In genomic region chr7:53397911-53398310, GRCh38 we compare ENCODE assay signal across 13 cellular contexts.
DNase-seq lines count a peak whose midpoint lies in the region.
"Had no signal": no experiment of that assay in that cellular context is flagged by ENCODE, and none has a peak within 500 bp of the region (broad histone marks: within the 10 kb centered on the region; RNA-seq: fewer than 3 reads in every experiment).

No MANE protein-coding gene starts in this region.

- peak overlapping the region; percentile 61 for H2BK5ac ChIP-seq in mesenchymal stem cell (ENCODE audit: low read depth, low read length, poor library complexity, severe bottlenecking)

- DNase-seq in NCI-H82 (lab: John Stamatoyannopoulos, UW) (peak; percentile 55), glomerular visceral epithelial cell (ENCODE audit: extremely low spot score) (peak; percentile 44), mesenchymal stem cell (peak; percentile 3), LoVo (ENCODE audit: low spot score) (no peak), NCI-H1417 (lab: John Stamatoyannopoulos, UW) (no peak), NCI-H187 (lab: John Stamatoyannopoulos, UW) (no peak), cerebellum (ENCODE audit: low spot score) (no peak)
- DNase-seq: CD8-positive, alpha-beta T cell; COR-L47; DMS53; HCEC 1CT; HFFc6 had no signal

- peak overlapping the region; percentile 60 for H2AK5ac ChIP-seq in mesenchymal stem cell (ENCODE audit: low read length, severe bottlenecking)

- no peak overlapping the region for H3K4ac ChIP-seq in mesenchymal stem cell (ENCODE audit: low read depth in 1 of 2, low read length in 2 of 2)

- H3K18ac ChIP-seq in mesenchymal stem cell (ENCODE audit: low read depth in 1 of 2, low read length in 2 of 2), result no peak overlapping the region

- no peak overlapping the region for H2AFZ ChIP-seq in mesenchymal stem cell (ENCODE audit: low read depth, low read length)

- peaks cover 8% of the 10 kb centered on the region for H3K9me3 ChIP-seq in mesenchymal stem cell (ENCODE audit: control insufficient read depth, low read length)

- H3K27ac ChIP-seq in mesenchymal stem cell (ENCODE audit: low read length, poor library complexity, severe bottlenecking), result peak overlapping the region; percentile 89
- H3K27ac ChIP-seq: HL-60 had no signal

- no peak overlapping the region for H3K4me3 ChIP-seq in mesenchymal stem cell (ENCODE audit: insufficient read depth in 1 of 2, low read depth in 1 of 2, low read length in 2 of 2)

- no peaks in the 10 kb centered on the region for H3K36me3 ChIP-seq in mesenchymal stem cell (ENCODE audit: control insufficient read depth in 1 of 2, insufficient read depth in 2 of 2, low read depth in 1 of 2, low read length in 2 of 2)

- no peak overlapping the region for H3K9ac ChIP-seq in mesenchymal stem cell (ENCODE audit: low read length)

- no peaks in the 10 kb centered on the region for H3K79me1 ChIP-seq in mesenchymal stem cell (replicated peaks; ENCODE audit: low read length, poor library complexity, severe bottlenecking)

- 80% methylated on average over 2 of the region's 2 CpGs for WGBS in mesenchymal stem cell

- no peak overlapping the region for H2BK15ac ChIP-seq in mesenchymal stem cell (ENCODE audit: low read depth, poor library complexity, severe bottlenecking)

- H2BK12ac ChIP-seq in mesenchymal stem cell (ENCODE audit: low read length in 2 of 2), result no peak overlapping the region

- peaks cover 7% of the 10 kb centered on the region for H3K4me1 ChIP-seq in mesenchymal stem cell (ENCODE audit: control insufficient read depth, insufficient read depth, low read depth, low read length)

- no peak overlapping the region for H4K91ac ChIP-seq in mesenchymal stem cell (ENCODE audit: low read length)

- no peaks in the 10 kb centered on the region for H3K27me3 ChIP-seq in mesenchymal stem cell (ENCODE audit: control insufficient read depth in 1 of 2, insufficient read depth in 1 of 2, low read length in 2 of 2)

- no peak overlapping the region for H3K14ac ChIP-seq in mesenchymal stem cell (ENCODE audit: low read length in 2 of 2)

- no peak overlapping the region for H2BK120ac ChIP-seq in mesenchymal stem cell (ENCODE audit: low read depth, low read length)

- H3K4me2 ChIP-seq in mesenchymal stem cell (ENCODE audit: low read length, poor library complexity, severe bottlenecking), result peak overlapping the region; percentile 44

- no peak overlapping the region for H3K23ac ChIP-seq in mesenchymal stem cell (ENCODE audit: low read length in 2 of 2)

- no peak overlapping the region for H4K8ac ChIP-seq in mesenchymal stem cell (ENCODE audit: low read length)

Comparison
In these comparisons a context has a peak if more than half of its experiments do, and no peak if none do; other contexts are left out.
1. DNase-seq: peak in NCI-H82 (single experiment), glomerular visceral epithelial cell (single experiment) and mesenchymal stem cell (single experiment); none in LoVo (single experiment), NCI-H1417 (0 of 3), NCI-H187 (0 of 2) and cerebellum (single experiment).